ENCODE assay signal across 17 cellular contexts in genomic region chr9:27447036-27447700, GRCh38.
DNase-seq lines count a peak whose midpoint lies in the region; ATAC-seq, FAIRE-seq and TF ChIP-seq lines count a peak whose summit lies in the region.
"Had no signal": no experiment of that assay in that cellular context is flagged by ENCODE, and none has a peak within 500 bp of the region (broad histone marks: within the 10 kb centered on the region; RNA-seq: fewer than 3 reads in every experiment).

No MANE protein-coding gene starts in this region.

- TF ChIP-seq CTCF in A549 (IDR thresholded peaks at IDR 0.05) (no peak), H9 (conservative IDR thresholded peaks at IDR 0.05) (peak; percentile 31; the same call in 1 of the 3 replicates)

- no peak overlapping the region for H2BK5ac ChIP-seq in H9 (ENCODE audit: insufficient read length, low read length)

- no peak overlapping the region for H3K27ac Mint-ChIP-seq in H9

- H4K91ac ChIP-seq in H9 (ENCODE audit: insufficient read length, low read depth, low read length): no peak overlapping the region

- FAIRE-seq in A549 (lab: Jason Lieb, UNC): no peak

- TF ChIP-seq POLR2A in A549 (IDR thresholded peaks at IDR 0.05; ENCODE audit: low read length) (no peak), erythroblast (IDR thresholded peaks at IDR 0.05; ENCODE audit: low read length) (peak; percentile 8)

- H3K14ac ChIP-seq in H9 (ENCODE audit: insufficient read depth, low read length): no peak overlapping the region

- no peak overlapping the region for H3K4me3 ChIP-seq in A549
- H3K4me3 ChIP-seq: colonic mucosa, upper lobe of left lung had no signal

- H3K9me3 Mint-ChIP-seq in H9: no peaks in the 10 kb centered on the region

- no peaks in the 10 kb centered on the region for H4K20me1 ChIP-seq in H9 (ENCODE audit: control insufficient read depth, insufficient read depth, insufficient read length)

- H3K27ac ChIP-seq in A549 (no peak overlapping the region), H9 (ENCODE audit: insufficient read length, low read depth, low read length) (no peak overlapping the region)
- H3K27ac ChIP-seq: colonic mucosa, upper lobe of left lung had no signal

- H3K79me1 ChIP-seq in H9 (ENCODE audit: insufficient read depth, low read depth, low read length, poor library complexity, severe bottlenecking): no peaks in the 10 kb centered on the region

- no peak for DNase-seq in A549 (ENCODE audit: low read depth in 1 of 2, low spot score in 1 of 2)
- no peak for DNase-seq in H9
- peak; percentile 97 for DNase-seq in NCI-H69 (lab: John Stamatoyannopoulos, UW)
- peak; percentile 53 to 64 for DNase-seq in erythroblast (lab: John Stamatoyannopoulos, UW)
- DNase-seq in stimulated activated naive CD8-positive, alpha-beta T cell treated with anti-CD3 and anti-CD28 coated beads, Interleukin-15, Interleukin-2, amounts not matched to agents 100 U/mL and 50 U/mL, for 24 hours: no peak
- DNase-seq in NCI-H2107 treated with DMSO at 0.1 percent for 48 hours (lab: John Stamatoyannopoulos, UW; ENCODE audit: unreplicated experiment): no peak
- DNase-seq in NOMO-1 treated with DMSO at 0.1 percent for 48 hours (lab: John Stamatoyannopoulos, UW; ENCODE audit: unreplicated experiment): no peak
- no peak for DNase-seq in GOT3 (lab: John Stamatoyannopoulos, UW)
- DNase-seq: activated CD4-positive, alpha-beta T cell treated with anti-CD3 and anti-CD28 coated beads, Interleukin-2, amount 50 U/mL, for 1 hour; aorta; colonic mucosa; foreskin fibroblast; midbrain; MM.1S; NCI-H446 treated with DMSO at 0.1 percent for 48 hours; PC-3; upper lobe of left lung had no signal

- H3K4me2 ChIP-seq in A549 (no peak overlapping the region), H9 (ENCODE audit: insufficient read depth, insufficient read length, low read length) (no peak overlapping the region)

- POLR2A ChIA-PET in A549 (lab: Yijun Ruan, JAX): interaction anchor here (0.7 kb wide), 1 partner anchor 70 kb away, joined by 3 read pairs; no protein-coding TSS in a partner anchor

- H3K9me3 ChIP-seq in A549: no peaks in the 10 kb centered on the region
- no peaks in the 10 kb centered on the region for H3K9me3 ChIP-seq in H9 (ENCODE audit: control insufficient read depth, low read depth, low read length)
- H3K9me3 ChIP-seq: colonic mucosa, upper lobe of left lung had no signal

- no peak overlapping the region for H2AFZ ChIP-seq in H9 (ENCODE audit: low read length)

- no peak overlapping the region for H3K56ac ChIP-seq in H9 (ENCODE audit: insufficient read length, low read depth, low read length)

- CTCF ChIA-PET in A549 (lab: Yijun Ruan, JAX): interaction anchor here (0.6 to 1.2 kb wide), 6 partner anchors 13 to 114 kb away, joined by 3 to 5 read pairs (median 3); partner anchors contain the start of gene MOB3B

- no peak overlapping the region for H3K23ac ChIP-seq in H9 (ENCODE audit: insufficient read length, low read depth, low read length)

- no peak overlapping the region for H2BK120ac ChIP-seq in H9 (ENCODE audit: low read depth, low read length, poor library complexity, severe bottlenecking)

- H2BK12ac ChIP-seq in H9 (ENCODE audit: insufficient read length, low read depth, low read length): no peak overlapping the region

- TF ChIP-seq RAD21 in A549 (conservative IDR thresholded peaks at IDR 0.05 in 1 of 2, IDR thresholded peaks at IDR 0.05 in 1 of 2): no peak

- H3T11ph ChIP-seq in H9 (ENCODE audit: low read length): no peak overlapping the region

- H3K36me3 Mint-ChIP-seq in H9 (ENCODE audit: insufficient read depth in 1 of 3, low read depth in 3 of 3): peaks cover 0 to 4% (median 2%) of the 10 kb centered on the region in 3 experiments; a peak in 1 of 7 replicates

- no peak overlapping the region for H4K8ac ChIP-seq in H9 (replicated peaks; ENCODE audit: insufficient read length, low read depth, low read length)

- H2BK20ac ChIP-seq in H9 (ENCODE audit: low read depth, low read length, poor library complexity, severe bottlenecking): no peak overlapping the region

- H3K23me2 ChIP-seq in H9 (ENCODE audit: insufficient read length, low read depth, low read length, poor library complexity, severe bottlenecking): no peaks in the 10 kb centered on the region

- no peak overlapping the region for H3K4ac ChIP-seq in H9 (ENCODE audit: low read depth, low read length)

- no peak overlapping the region for H2BK15ac ChIP-seq in H9 (ENCODE audit: low read depth, low read length)

- H3K79me2 ChIP-seq in H9 (ENCODE audit: insufficient read depth, low read length): no peaks in the 10 kb centered on the region

- ATAC-seq in A549: peak; percentile 56 to 68; a peak in 3 of 6 replicates
- no peak for ATAC-seq in stimulated activated naive CD8-positive, alpha-beta T cell treated with anti-CD3 and anti-CD28 coated beads, Interleukin-15, Interleukin-2, amounts not matched to agents 100 U/mL and 50 U/mL, for 24 hours
- ATAC-seq: PC-3 had no signal

- no peak overlapping the region for H2AK5ac ChIP-seq in H9 (ENCODE audit: insufficient read length, low read length)

- H3K9ac ChIP-seq in H9 (ENCODE audit: extremely low read depth, insufficient read length, low read length): no peak overlapping the region

- no peak overlapping the region for H4K5ac ChIP-seq in H9 (ENCODE audit: insufficient read length, low read depth, low read length)

- H3K27me3 Mint-ChIP-seq in H9 (ENCODE audit: low read depth): no peaks in the 10 kb centered on the region

- H3K27me3 ChIP-seq in H9 (ENCODE audit: insufficient read depth, low read length): no peaks in the 10 kb centered on the region
- H3K27me3 ChIP-seq: colonic mucosa, upper lobe of left lung had no signal

- no peak overlapping the region for H3K18ac ChIP-seq in H9 (ENCODE audit: insufficient read length, low read depth, low read length)

- no peak for TF ChIP-seq EP300 in A549 (IDR thresholded peaks at IDR 0.05)

- H3K4me1 ChIP-seq in A549 (no peaks in the 10 kb centered on the region), H9 (ENCODE audit: insufficient read depth, low read length) (no peaks in the 10 kb centered on the region)
- H3K4me1 ChIP-seq: colonic mucosa had no signal

- no peak overlapping the region for H3K4me3 Mint-ChIP-seq in H9

- WGBS in A549 (ENCODE audit: missing lambda C conversion rate): 55% methylated on average over 5 of the region's 5 CpGs
- no CpG with 5 or more reads among the region's 5 CpGs for WGBS in H9 (ENCODE audit: extremely low coverage, insufficient read length, low lambda C conversion rate)

- H3K4me1 Mint-ChIP-seq in H9: peaks cover 36 to 44% of the 10 kb centered on the region in 2 experiments

TF ChIP-seq in A549, 52 proteins besides CTCF, POLR2A, EP300 and RAD21:
- TF ChIP-seq MAFK (IDR thresholded peaks at IDR 0.05; ENCODE audit: partially characterized antibody): no peak

Comparison
In these comparisons a context has a peak if more than half of its experiments do, and no peak if none do; other contexts are left out.
1. DNase-seq: peak in NCI-H69 (single experiment) and erythroblast (2 of 2); none in A549 (0 of 2), H9 (single experiment), stimulated activated naive CD8-positive, alpha-beta T cell treated with anti-CD3 and anti-CD28 coated beads, Interleukin-15, Interleukin-2, amounts not matched to agents 100 U/mL and 50 U/mL, for 24 hours (single experiment), NCI-H2107 treated with DMSO at 0.1 percent for 48 hours (single experiment), NOMO-1 treated with DMSO at 0.1 percent for 48 hours (single experiment) and GOT3 (single experiment).